In genomic region chr2:2843969-2844548, GRCh38 we compare ENCODE assay signal across 13 cellular contexts.
DNase-seq lines count a peak whose midpoint lies in the region; ATAC-seq and TF ChIP-seq lines count a peak whose summit lies in the region.
"Had no signal": no experiment of that assay in that cellular context is flagged by ENCODE, and none has a peak within 500 bp of the region (broad histone marks: within the 10 kb centered on the region; RNA-seq: fewer than 3 reads in every experiment).

No MANE protein-coding gene starts in this region.

- H3K36me3 ChIP-seq in heart right ventricle: no peaks in the 10 kb centered on the region
- H3K36me3 ChIP-seq in upper lobe of right lung: no peaks in the 10 kb centered on the region
- H3K36me3 ChIP-seq: BLaER1 treated with 17β-estradiol and CSF1 and Interleukin-3, amounts not matched to agents 10 nM and 100 nM had no signal

- H3K4me1 ChIP-seq in heart right ventricle (peaks cover 5 to 23% (median 12%) of the 10 kb centered on the region in 9 donors), foreskin keratinocyte (no peaks in the 10 kb centered on the region), upper lobe of right lung (no peaks in the 10 kb centered on the region)

- H3K9me3 ChIP-seq in heart right ventricle: no peaks in the 10 kb centered on the region
- H3K9me3 ChIP-seq in upper lobe of right lung: no peaks in the 10 kb centered on the region
- H3K9me3 ChIP-seq: BLaER1 treated with 17β-estradiol and CSF1 and Interleukin-3, amounts not matched to agents 10 nM and 100 nM had no signal

- ATAC-seq in heart right ventricle: no peak
- ATAC-seq in foreskin keratinocyte: no peak
- no peak for ATAC-seq in upper lobe of right lung
- ATAC-seq: esophagus mucosa, natural killer cell, Right ventricle myocardium inferior had no signal

- DNase-seq in cardiac septum (ENCODE audit: low spot score): peak; percentile 29
- no peak for DNase-seq in heart right ventricle
- DNase-seq in NCI-H1694 (lab: John Stamatoyannopoulos, UW): peak; percentile 44
- no peak for DNase-seq in foreskin keratinocyte
- DNase-seq in upper lobe of right lung: no peak
- DNase-seq in EL: no peak
- no peak for DNase-seq in foreskin melanocyte
- no peak for DNase-seq in pons (ENCODE audit: low spot score)
- DNase-seq: activated B cell treated with CpG ODN at 0.5 μM for 24 hours, natural killer cell had no signal

- H3K4me3 ChIP-seq in heart right ventricle (no peak overlapping the region), upper lobe of right lung (no peak overlapping the region)
- H3K4me3 ChIP-seq: BLaER1 treated with 17β-estradiol and CSF1 and Interleukin-3, amounts not matched to agents 10 nM and 100 nM had no signal

- TF ChIP-seq CTCF in heart right ventricle (IDR thresholded peaks at IDR 0.05) (peak in 3 of 9 donors; percentile 14 to 18 (median 18)), foreskin keratinocyte (conservative IDR thresholded peaks at IDR 0.05) (peak; percentile 24), upper lobe of right lung (IDR thresholded peaks at IDR 0.05) (peak; percentile 22)

- no peak overlapping the region for H3K27ac ChIP-seq in heart right ventricle
- H3K27ac ChIP-seq in foreskin keratinocyte: no peak overlapping the region
- no peak overlapping the region for H3K27ac ChIP-seq in upper lobe of right lung
- H3K27ac ChIP-seq: BLaER1 treated with 17β-estradiol and CSF1 and Interleukin-3, amounts not matched to agents 10 nM and 100 nM had no signal

- no peaks in the 10 kb centered on the region for H3K27me3 ChIP-seq in heart right ventricle
- no peaks in the 10 kb centered on the region for H3K27me3 ChIP-seq in foreskin keratinocyte
- no peaks in the 10 kb centered on the region for H3K27me3 ChIP-seq in upper lobe of right lung
- H3K27me3 ChIP-seq: BLaER1 treated with 17β-estradiol and CSF1 and Interleukin-3, amounts not matched to agents 10 nM and 100 nM had no signal

- intact Hi-C loops in cardiac septum (cut with DNase I): loop anchor here (10.0 kb wide), 1 partner anchor 461 kb away; no protein-coding TSS in a partner anchor
- intact Hi-C loops in heart right ventricle (cut with DNase I): loop anchor here in 2 of 10 donors (10.0 kb wide), 1 partner anchor 461 kb away; no protein-coding TSS in a partner anchor
- intact Hi-C loops in upper lobe of right lung (cut with DNase I): no loop called here

- 89 to 94% methylated on average over 11 of the region's 11 CpGs for WGBS in heart right ventricle, 2 donors

Comparison
In these comparisons a context has a peak if more than half of its experiments do, and no peak if none do; other contexts are left out.
1. DNase-seq: peak in cardiac septum (single experiment) and NCI-H1694 (single experiment); none in heart right ventricle (0 of 2), foreskin keratinocyte (0 of 2), upper lobe of right lung (single experiment), EL (single experiment), foreskin melanocyte (single experiment) and pons (single experiment).